14 cellular contexts compared by ENCODE assay signal in genomic region chr9:38474476-38474875, GRCh38. TPM values are rescaled to one million over a fixed set of nuclear protein-coding genes. Genes with fewer than 3 reads are reported as not detected.
DNase-seq lines count a peak whose midpoint lies in the region; ATAC-seq and TF ChIP-seq lines count a peak whose summit lies in the region.
"Not testable (repeated sequence)": the region's sequence is repeated elsewhere in the genome, so short reads cannot be mapped to it uniquely, and the experiment has no call there.
"Had no signal": no experiment of that assay in that cellular context is flagged by ENCODE, and none has a peak within 500 bp of the region (broad histone marks: within the 10 kb centered on the region; RNA-seq: fewer than 3 reads in every experiment).

No MANE protein-coding gene starts in this region.

- H3K4me1 ChIP-seq in foreskin keratinocyte: not testable (repeated sequence)

- not testable (repeated sequence) for H3K27me3 ChIP-seq in foreskin keratinocyte

- DNase-seq in DMS53 (lab: John Stamatoyannopoulos, UW): peak; percentile 89
- peak; percentile 7 for DNase-seq in HT-29 (ENCODE audit: low spot score)
- DNase-seq in NCI-H2029 (lab: John Stamatoyannopoulos, UW): peak; percentile 67
- DNase-seq in NCI-H510A treated with DMSO at 0.1 percent for 48 hours (lab: John Stamatoyannopoulos, UW): peak; percentile 55
- DNase-seq in foreskin keratinocyte: peak; percentile 15 to 22
- not testable (repeated sequence) for DNase-seq in mesothelial cell of epicardium (ENCODE audit: low spot score in 2 of 2, unreplicated experiment in 2 of 2)

- not testable (repeated sequence) for ATAC-seq in foreskin keratinocyte

- not testable (repeated sequence) for H3K36me3 Mint-ChIP-seq in mesothelial cell of epicardium

- peak overlapping the region; percentile 76 for H3K27ac ChIP-seq in VCaP
- H3K27ac ChIP-seq in foreskin keratinocyte: not testable (repeated sequence)

- H3K27ac Mint-ChIP-seq in mesothelial cell of epicardium: peak overlapping the region; percentile 71

- not testable (repeated sequence) for H3K4me1 Mint-ChIP-seq in mesothelial cell of epicardium

- H3K4me3 Mint-ChIP-seq in mesothelial cell of epicardium: not testable (repeated sequence)

- peaks cover 13% of the 10 kb centered on the region for H3K9me3 Mint-ChIP-seq in mesothelial cell of epicardium

- not testable (repeated sequence) for TF ChIP-seq CTCF in VCaP (conservative IDR thresholded peaks at IDR 0.05); foreskin keratinocyte (conservative IDR thresholded peaks at IDR 0.05); mesothelial cell of epicardium (IDR thresholded peaks at IDR 0.05; ENCODE audit: unreplicated experiment)

- not testable (repeated sequence) for H3K27me3 Mint-ChIP-seq in mesothelial cell of epicardium (ENCODE audit: low read depth)

RNA-seq across cellular contexts. Expression of gene IGFBPL1, which starts 50.2 kb away (rescaled TPM):
- total RNA-seq in HT-29 (2014; rRNA removed; shearing (Covaris generic)): not detected in 2 replicates
- total RNA-seq in foreskin keratinocyte (0.46 TPM in 1 of 2 replicates, not detected in the other), mesothelial cell of epicardium (0.27 to 0.34 TPM in 2 of 3 replicates, not detected in the other)
- 0.20 TPM in 1 of 2 replicates, not detected in the other for polyA plus RNA-seq in foreskin keratinocyte
- total RNA-seq: activated CD8-positive, alpha-beta T cell treated with anti-CD3 and anti-CD28 coated beads for 36 hours; activated T-helper 1 cell treated with anti-CD3 and anti-CD28 coated beads, Interleukin-12 subunit alpha, Interleukin-12 subunit beta, Interleukin-2, Interleukin-4 antibody, amounts not matched to agents 30 ng/mL and 10 ng/mL and 1 ng/mL, durations not matched to agents 14 hours and 24 hours and 36 hours; fibroblast of villous mesenchyme; left ventricle myocardium superior; naive thymus-derived CD4-positive, alpha-beta T cell; RPMI7951 had no signal
- polyA plus RNA-seq: IgD-negative memory B cell; naive thymus-derived CD4-positive, alpha-beta T cell had no signal
